ENCODE assay signal across 8 cellular contexts in the genomic region with DNA sequence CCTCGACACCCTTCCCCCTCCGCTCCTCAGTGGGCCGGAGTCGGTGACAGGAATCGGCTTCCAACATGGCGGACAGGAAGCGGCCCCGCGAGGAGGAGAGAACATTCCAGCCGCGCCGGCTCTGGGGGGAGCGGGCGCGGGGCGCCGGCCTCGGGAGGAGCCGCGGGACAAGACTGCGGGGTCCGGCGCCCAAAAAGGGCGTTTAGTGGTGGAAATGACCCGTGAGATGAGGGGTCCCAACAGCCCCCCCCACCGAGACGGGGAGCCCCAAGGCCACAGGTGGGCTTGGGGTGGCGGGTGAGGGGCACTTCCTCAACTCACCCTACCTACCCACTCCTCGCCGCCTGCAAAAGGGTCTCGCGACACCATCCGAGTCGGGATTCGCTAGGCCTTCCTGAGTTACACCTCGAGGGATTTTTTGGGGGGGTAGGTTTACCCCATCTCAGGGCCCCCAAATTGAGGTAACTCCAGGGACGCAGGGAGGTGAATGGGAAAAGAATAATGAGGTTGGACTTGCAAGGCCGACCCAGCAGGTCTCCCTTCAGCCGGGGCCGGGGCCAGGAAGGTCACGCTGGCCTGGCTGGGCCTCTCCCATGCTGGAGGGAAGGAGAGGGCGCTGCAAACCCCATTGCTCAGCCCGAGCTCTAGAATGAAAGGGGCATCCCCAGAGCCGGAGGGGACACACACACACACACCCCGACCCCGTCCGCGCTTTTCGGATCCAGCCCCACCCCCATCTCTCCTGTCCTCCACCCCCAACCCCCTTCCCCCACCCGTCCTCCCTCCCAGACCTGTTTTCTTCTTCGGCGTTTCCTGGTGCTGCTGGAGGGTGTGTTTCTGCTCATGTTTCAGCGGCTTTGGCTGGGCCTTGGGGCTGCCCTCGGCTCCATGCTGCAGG. TPM values are rescaled to one million over a fixed set of nuclear protein-coding genes. Genes with fewer than 3 reads are reported as not detected.
DNase-seq lines count a peak whose midpoint lies in the region; ATAC-seq and TF ChIP-seq lines count a peak whose summit lies in the region.

No MANE protein-coding gene starts in this region.

- H3K9me3 Mint-ChIP-seq in activated T-helper 17 cell treated with anti-CD3 and anti-CD28 coated beads, Interleukin-2, amount 50 U/mL, for 72 hours, result no peaks in the 10 kb centered on the region
- H3K9me3 Mint-ChIP-seq in natural killer cell, result no peaks in the 10 kb centered on the region

- peak overlapping the region; percentile 81 for H3K4me3 ChIP-seq in GM12865 (ENCODE audit: low read depth, low read length)
- H3K4me3 ChIP-seq in fibroblast of mammary gland (ENCODE audit: control insufficient read depth, low read depth, low read length), result peak overlapping the region; percentile 97

- H3K36me3 Mint-ChIP-seq in activated T-helper 17 cell treated with anti-CD3 and anti-CD28 coated beads, Interleukin-2, amount 50 U/mL, for 72 hours (ENCODE audit: low read depth), result peaks cover 53% of the 10 kb centered on the region
- peaks cover 11% of the 10 kb centered on the region for H3K36me3 Mint-ChIP-seq in natural killer cell

- no peaks in the 10 kb centered on the region for H3K27me3 Mint-ChIP-seq in activated T-helper 17 cell treated with anti-CD3 and anti-CD28 coated beads, Interleukin-2, amount 50 U/mL, for 72 hours
- no peaks in the 10 kb centered on the region for H3K27me3 Mint-ChIP-seq in natural killer cell (ENCODE audit: low read depth in 2 of 2)

- TF ChIP-seq CTCF in GM12865 (IDR thresholded peaks at IDR 0.05; ENCODE audit: insufficient read depth, low read depth, low read length, missing control alignments) (no peak), fibroblast of mammary gland (conservative IDR thresholded peaks at IDR 0.05; ENCODE audit: control insufficient read depth, insufficient read depth, low read depth, low read length) (no peak), natural killer cell (IDR thresholded peaks at IDR 0.05) (no peak)

- peak; percentile 24 for ATAC-seq in HG03354 (IDR thresholded peaks at IDR 0.05; ENCODE audit: poor library complexity, severe bottlenecking, unreplicated experiment)
- peak; percentile 44 for ATAC-seq in activated T-helper 17 cell treated with anti-CD3 and anti-CD28 coated beads, Interleukin-2, amount 50 U/mL, for 72 hours (replicated peaks)
- ATAC-seq in natural killer cell, result peak; percentile 18 to 41 (median 19)
- no peak for ATAC-seq in GM19455 (IDR thresholded peaks at IDR 0.05; ENCODE audit: unreplicated experiment)

- peak overlapping the region; percentile 99 for H3K27ac Mint-ChIP-seq in activated T-helper 17 cell treated with anti-CD3 and anti-CD28 coated beads, Interleukin-2, amount 50 U/mL, for 72 hours
- peak overlapping the region; percentile 92 to 99 for H3K27ac Mint-ChIP-seq in natural killer cell

- peak; percentile 70 for DNase-seq in GM12865 (ENCODE audit: low read depth)
- peak; percentile 85 for DNase-seq in OCI-M1 (lab: John Stamatoyannopoulos, UW)
- DNase-seq in fibroblast of mammary gland (ENCODE audit: low read depth), result peak; percentile 50
- peak; percentile 56 for DNase-seq in natural killer cell
- peak; percentile 66 for DNase-seq in stimulated activated naive CD4-positive, alpha-beta T cell treated with Interleukin-2 at 50 U/mL for 16 hours (lab: John Stamatoyannopoulos, UW)

- peaks cover 20% of the 10 kb centered on the region for H3K4me1 Mint-ChIP-seq in activated T-helper 17 cell treated with anti-CD3 and anti-CD28 coated beads, Interleukin-2, amount 50 U/mL, for 72 hours
- H3K4me1 Mint-ChIP-seq in natural killer cell, result peaks cover 49 to 52% of the 10 kb centered on the region in 2 donors

- H3K4me3 Mint-ChIP-seq in activated T-helper 17 cell treated with anti-CD3 and anti-CD28 coated beads, Interleukin-2, amount 50 U/mL, for 72 hours, result peak overlapping the region; percentile 99
- H3K4me3 Mint-ChIP-seq in natural killer cell, result peak overlapping the region; percentile 100

- intact Hi-C loops in natural killer cell (cut with micrococcal nuclease), result loop anchor here (5.0 to 10.0 kb wide), 3 partner anchors 76 to 566 kb away; partner anchors contain the start of genes NEK8 and TLCD1

RNA-seq across cellular contexts. Expression of gene NUFIP2, which starts 0.7 kb away (rescaled TPM):
- 10 to 100 TPM; 61.6 to 65.1 TPM for total RNA-seq in activated T-helper 17 cell treated with anti-CD3 and anti-CD28 coated beads, Interleukin-2, amount 50 U/mL, for 72 hours
- total RNA-seq in natural killer cell, result 100 to 1,000 TPM in 1 of 3 donors, 10 to 100 TPM in 2; 79.2 to 112 (median 95.0) TPM

RNA-seq across cellular contexts. Expression of gene CRYBA1, which starts 46.6 kb away (rescaled TPM):
- total RNA-seq in activated T-helper 17 cell treated with anti-CD3 and anti-CD28 coated beads, Interleukin-2, amount 50 U/mL, for 72 hours, result not detected
- not detected for total RNA-seq in natural killer cell
